ENCODE assay signal across 18 cellular contexts in genomic region chr10:95831515-95831914, GRCh38.
DNase-seq lines count a peak whose midpoint lies in the region; ATAC-seq, FAIRE-seq and TF ChIP-seq lines count a peak whose summit lies in the region.
"Had no signal": no experiment of that assay in that cellular context is flagged by ENCODE, and none has a peak within 500 bp of the region (broad histone marks: within the 10 kb centered on the region; RNA-seq: fewer than 3 reads in every experiment).

No MANE protein-coding gene starts in this region.

- peak overlapping the region in 7 of 12 donors; percentile 10 to 67 (median 62) for H3K27ac ChIP-seq in heart left ventricle
- no peak overlapping the region for H3K27ac ChIP-seq in right cardiac atrium (ENCODE audit: low read length)
- H3K27ac ChIP-seq: cardiac muscle cell, GM23248 had no signal

- TF ChIP-seq CTCF in heart left ventricle (IDR thresholded peaks at IDR 0.05) = no peak

- H3K4me3 ChIP-seq in heart left ventricle (no peak overlapping the region), right cardiac atrium (ENCODE audit: low read length) (no peak overlapping the region)
- H3K4me3 ChIP-seq: cardiac muscle cell, GM23248, MG63 had no signal

- peaks cover 2% of the 10 kb centered on the region for H3K36me3 Mint-ChIP-seq in T-helper 17 cell (ENCODE audit: low read depth)
- H3K36me3 Mint-ChIP-seq in effector memory CD8-positive, alpha-beta T cell (ENCODE audit: insufficient read depth) = peaks cover 17% of the 10 kb centered on the region
- peaks cover 50 to 60% of the 10 kb centered on the region in 2 donors for H3K36me3 Mint-ChIP-seq in stimulated activated naive B cell treated with anti-CD40 and anti-IgM and Interleukin-4, amounts not matched to agents 10 μg/mL and 1 μg/mL and 100 μg/mL, for 72 hours
- H3K36me3 Mint-ChIP-seq: mesothelial cell of epicardium, WTC11 had no signal

- intact Hi-C loops in heart left ventricle (cut with DNase I) (no loop called here), right cardiac atrium (cut with DNase I) (loop anchor here in 1 of 4 donors (10.0 kb wide), 1 partner anchor 77 kb away; the partner anchor contains the start of gene ENTPD1)

- no peaks in the 10 kb centered on the region for H3K9me3 Mint-ChIP-seq in effector memory CD8-positive, alpha-beta T cell
- H3K9me3 Mint-ChIP-seq in stimulated activated naive B cell treated with anti-CD40 and anti-IgM and Interleukin-4, amounts not matched to agents 10 μg/mL and 1 μg/mL and 100 μg/mL, for 72 hours = peaks cover 5 to 7% of the 10 kb centered on the region in 2 donors
- H3K9me3 Mint-ChIP-seq: mesothelial cell of epicardium had no signal

- H3K27me3 ChIP-seq in heart left ventricle (no peaks in the 10 kb centered on the region), right cardiac atrium (ENCODE audit: control insufficient read depth, insufficient read depth) (no peaks in the 10 kb centered on the region)
- H3K27me3 ChIP-seq: cardiac muscle cell, MG63 had no signal

- ATAC-seq in heart left ventricle = no peak
- ATAC-seq in right cardiac atrium = no peak
- ATAC-seq in T-helper 17 cell = no peak
- peak; percentile 18 for ATAC-seq in effector memory CD8-positive, alpha-beta T cell (replicated peaks)
- no peak for ATAC-seq in stimulated activated naive B cell treated with anti-CD40 and anti-IgM and Interleukin-4, amounts not matched to agents 10 μg/mL and 1 μg/mL and 100 μg/mL, for 72 hours (replicated peaks)
- ATAC-seq: HepG2, Right ventricle myocardium inferior, WTC11 had no signal

- DNase-seq in heart left ventricle (no peak), right cardiac atrium (no peak), T-helper 17 cell (no peak), GM19239 (ENCODE audit: insufficient read length, low spot score) (no peak), islet precursor cell (no peak), inferior parietal cortex (ENCODE audit: extremely low spot score) (no peak)
- DNase-seq in effector memory CD8-positive, alpha-beta T cell = peak in 2 of 3 experiments; percentile 15 to 18
- no peak for DNase-seq in stimulated activated naive B cell treated with anti-CD40 and anti-IgM and Interleukin-4, amounts not matched to agents 10 μg/mL and 1 μg/mL and 100 μg/mL, for 72 hours
- DNase-seq: GM23248, MG63, NCI-H1694, NCI-H226, retina had no signal

- H3K27me3 Mint-ChIP-seq in T-helper 17 cell = no peaks in the 10 kb centered on the region
- no peaks in the 10 kb centered on the region for H3K27me3 Mint-ChIP-seq in effector memory CD8-positive, alpha-beta T cell
- no peaks in the 10 kb centered on the region for H3K27me3 Mint-ChIP-seq in stimulated activated naive B cell treated with anti-CD40 and anti-IgM and Interleukin-4, amounts not matched to agents 10 μg/mL and 1 μg/mL and 100 μg/mL, for 72 hours

- H3K36me3 ChIP-seq in heart left ventricle = no peaks in the 10 kb centered on the region
- H3K36me3 ChIP-seq: cardiac muscle cell, MG63 had no signal

- H3K9me3 ChIP-seq in heart left ventricle (no peaks in the 10 kb centered on the region), right cardiac atrium (ENCODE audit: control insufficient read depth, low read length) (no peaks in the 10 kb centered on the region), T-helper 17 cell (ENCODE audit: control insufficient read depth, low read length, poor library complexity, severe bottlenecking) (no peaks in the 10 kb centered on the region)
- H3K9me3 ChIP-seq: MG63 had no signal

- FAIRE-seq in GM19239 (lab: Jason Lieb, UNC) = no peak
- FAIRE-seq: HepG2 had no signal

- peaks cover 0 to 22% (median 6%) of the 10 kb centered on the region in 12 donors for H3K4me1 ChIP-seq in heart left ventricle
- H3K4me1 ChIP-seq in right cardiac atrium (ENCODE audit: control insufficient read depth, insufficient read depth, low read length) = no peaks in the 10 kb centered on the region

- peak overlapping the region; percentile 88 for H3K27ac Mint-ChIP-seq in T-helper 17 cell
- peak overlapping the region in 1 of 2 donors; percentile 98 for H3K27ac Mint-ChIP-seq in effector memory CD8-positive, alpha-beta T cell
- peak overlapping the region; percentile 99 for H3K27ac Mint-ChIP-seq in stimulated activated naive B cell treated with anti-CD40 and anti-IgM and Interleukin-4, amounts not matched to agents 10 μg/mL and 1 μg/mL and 100 μg/mL, for 72 hours
- H3K27ac Mint-ChIP-seq: mesothelial cell of epicardium, WTC11 had no signal

- no peak overlapping the region for H3K4me3 Mint-ChIP-seq in T-helper 17 cell
- peak overlapping the region in 1 of 2 donors; percentile 62 for H3K4me3 Mint-ChIP-seq in effector memory CD8-positive, alpha-beta T cell
- peak overlapping the region; percentile 82 to 89 for H3K4me3 Mint-ChIP-seq in stimulated activated naive B cell treated with anti-CD40 and anti-IgM and Interleukin-4, amounts not matched to agents 10 μg/mL and 1 μg/mL and 100 μg/mL, for 72 hours
- H3K4me3 Mint-ChIP-seq: mesothelial cell of epicardium, WTC11 had no signal

- peaks cover 16% of the 10 kb centered on the region for H3K4me1 Mint-ChIP-seq in T-helper 17 cell
- peaks cover 0 to 22% of the 10 kb centered on the region in 2 donors for H3K4me1 Mint-ChIP-seq in effector memory CD8-positive, alpha-beta T cell (ENCODE audit: low read depth in 2 of 2)
- H3K4me1 Mint-ChIP-seq in stimulated activated naive B cell treated with anti-CD40 and anti-IgM and Interleukin-4, amounts not matched to agents 10 μg/mL and 1 μg/mL and 100 μg/mL, for 72 hours = peaks cover 54 to 83% of the 10 kb centered on the region in 2 donors
- H3K4me1 Mint-ChIP-seq: mesothelial cell of epicardium, WTC11 had no signal

- no peak for TF ChIP-seq POLR2A in heart left ventricle (IDR thresholded peaks at IDR 0.05)

Comparison
In these comparisons a context has a peak if more than half of its experiments do, and no peak if none do; other contexts are left out.
1. DNase-seq: peak in effector memory CD8-positive, alpha-beta T cell (2 of 3); none in heart left ventricle (0 of 5), right cardiac atrium (0 of 3), T-helper 17 cell (0 of 3), stimulated activated naive B cell treated with anti-CD40 and anti-IgM and Interleukin-4, amounts not matched to agents 10 μg/mL and 1 μg/mL and 100 μg/mL, for 72 hours (single experiment), GM19239 (single experiment), islet precursor cell (single experiment) and inferior parietal cortex (single experiment).